Comparison of ENCODE assay signal across 8 cellular contexts in the genomic region with DNA sequence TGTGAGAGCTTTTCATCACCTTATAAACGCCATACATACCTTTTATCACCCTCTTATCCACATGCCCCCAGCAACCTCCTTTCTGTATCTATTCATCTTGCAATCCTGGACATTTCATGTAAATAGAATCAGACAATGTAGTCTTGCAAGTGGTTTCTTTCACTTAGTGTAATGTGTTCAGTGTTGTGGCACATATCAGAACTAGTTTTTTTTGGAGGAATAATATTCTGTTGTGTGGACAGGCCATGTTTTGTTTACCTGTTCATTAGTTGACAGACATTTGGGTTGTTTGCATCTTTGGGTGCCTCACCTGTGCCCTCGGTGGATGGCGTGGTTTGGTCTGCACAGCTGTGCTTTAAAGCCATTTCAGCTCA. TPM values are rescaled to one million over a fixed set of nuclear protein-coding genes. Genes with fewer than 3 reads are reported as not detected.
DNase-seq lines count a peak whose midpoint lies in the region; FAIRE-seq and TF ChIP-seq lines count a peak whose summit lies in the region.

No MANE protein-coding gene starts in this region.

- TF ChIP-seq CTCF in 22Rv1 (IDR thresholded peaks at IDR 0.05) (no peak), cardiac fibroblast (IDR thresholded peaks at IDR 0.05; ENCODE audit: low read depth, low read length) (no peak)

- peaks cover 31 to 46% of the 10 kb centered on the region in 2 donors for H3K36me3 ChIP-seq in mucosa of rectum (ENCODE audit: control insufficient read depth in 2 of 2, insufficient read depth in 2 of 2, low read length in 2 of 2)

- no peak for FAIRE-seq in frontal cortex (lab: Jason Lieb, UNC)

- peaks cover 71 to 74% of the 10 kb centered on the region in 2 donors for H3K4me1 ChIP-seq in mucosa of rectum (ENCODE audit: control insufficient read depth in 2 of 2, insufficient read depth in 2 of 2, low read length in 2 of 2)

- peak overlapping the region; percentile 95 to 98 for H3K9ac ChIP-seq in mucosa of rectum (ENCODE audit: low read depth in 1 of 2, low read length in 2 of 2)

- H3K27ac Mint-ChIP-seq in IgD-negative memory B cell: peak overlapping the region; percentile 99 to 100 (median 100)

- H3K4me1 Mint-ChIP-seq in IgD-negative memory B cell: peaks cover 15 to 30% (median 18%) of the 10 kb centered on the region in 3 donors

- H3K27me3 Mint-ChIP-seq in IgD-negative memory B cell: no peaks in the 10 kb centered on the region

- H3K4me3 ChIP-seq in cardiac fibroblast (replicated peaks in 1 of 2; ENCODE audit: low read depth in 2 of 2, low read length in 2 of 2) (peak overlapping the region; percentile 85 to 91), mucosa of rectum (ENCODE audit: low read length in 2 of 2) (peak overlapping the region; percentile 87 to 91)

- DNase-seq in cardiac fibroblast (ENCODE audit: low read depth in 2 of 2) (no peak), frontal cortex (ENCODE audit: low spot score in 2 of 2) (no peak), GM19238 (ENCODE audit: insufficient read length, low spot score) (no peak), cerebellum (ENCODE audit: low spot score) (no peak)
- DNase-seq in stimulated activated naive CD4-positive, alpha-beta T cell treated with Interleukin-2 at 50 U/mL for 16 hours (lab: John Stamatoyannopoulos, UW): no peak

- H3K27ac ChIP-seq in 22Rv1 (peak overlapping the region; percentile 96), mucosa of rectum (ENCODE audit: low read depth in 2 of 2, low read length in 2 of 2) (peak overlapping the region; percentile 98 to 99)

- H3K36me3 Mint-ChIP-seq in IgD-negative memory B cell: no peaks in the 10 kb centered on the region

- H3K27me3 ChIP-seq in mucosa of rectum (ENCODE audit: control insufficient read depth in 2 of 2, insufficient read depth in 2 of 2, low read length in 2 of 2): no peaks in the 10 kb centered on the region

- H3K9me3 Mint-ChIP-seq in IgD-negative memory B cell: no peaks in the 10 kb centered on the region

- no peaks in the 10 kb centered on the region for H3K9me3 ChIP-seq in mucosa of rectum (ENCODE audit: control insufficient read depth in 2 of 2, low read length in 2 of 2)

- H3K4me3 Mint-ChIP-seq in IgD-negative memory B cell: peak overlapping the region; percentile 96 to 99 (median 97)

RNA-seq across cellular contexts. Expression of a gene that starts 1.3 kb away (rescaled TPM):
- polyA plus RNA-seq in IgD-negative memory B cell: 225 TPM
- total RNA-seq in frontal cortex (46.9 TPM), cerebellum (53.8 TPM)

RNA-seq across cellular contexts. Expression of a gene that starts 15.4 kb away (rescaled TPM):
- polyA plus RNA-seq in IgD-negative memory B cell: 12.0 TPM
- total RNA-seq in frontal cortex (58.7 TPM), cerebellum (56.1 TPM)

RNA-seq across cellular contexts. Expression of a gene that starts 28.3 kb away (rescaled TPM):
- 0.80 TPM for polyA plus RNA-seq in IgD-negative memory B cell
- total RNA-seq in frontal cortex (1.6 TPM), cerebellum (2.7 TPM)

RNA-seq across cellular contexts. Expression of a gene that starts 36.6 kb away (rescaled TPM):
- 26.2 TPM for polyA plus RNA-seq in IgD-negative memory B cell
- total RNA-seq in frontal cortex (28.1 TPM), cerebellum (33.9 TPM)
